In genomic region chr17:27577884-27578717, GRCh38 we compare ENCODE assay signal across 10 cellular contexts. TPM values are rescaled to one million over a fixed set of nuclear protein-coding genes. Genes with fewer than 3 reads are reported as not detected.
A peak's percentile ranks its signal among the peaks of the same experiment; 100 is the strongest.
DNase-seq lines count a peak whose midpoint lies in the region; ATAC-seq and TF ChIP-seq lines count a peak whose summit lies in the region.
"Had no signal": no experiment of that assay in that cellular context is flagged by ENCODE, and none has a peak within 500 bp of the region (broad histone marks: within the 10 kb centered on the region; RNA-seq: fewer than 3 reads in every experiment).

No MANE protein-coding gene starts in this region.

- CTCF ChIA-PET in activated CD4-positive, alpha-beta memory T cell treated with anti-CD3 and anti-CD28 coated beads for 36 hours (lab: Charles Lee), result interaction anchor here (0.6 to 4.3 kb wide), 12 partner anchors 9 to 342 kb away, joined by 3 to 29 read pairs (median 4); partner anchors contain the start of gene KSR1

- POLR2A ChIA-PET in activated CD4-positive, alpha-beta memory T cell treated with anti-CD3 and anti-CD28 coated beads for 36 hours (lab: Charles Lee), result interaction anchor here (1.3 to 3.1 kb wide), 4 partner anchors 34 to 123 kb away, joined by 3 to 17 read pairs (median 4); no protein-coding TSS in a partner anchor

- peaks cover 9% of the 10 kb centered on the region for H3K36me3 Mint-ChIP-seq in activated CD4-positive, alpha-beta memory T cell treated with anti-CD3 and anti-CD28 coated beads for 36 hours
- H3K36me3 Mint-ChIP-seq in stimulated activated effector memory CD8-positive, alpha-beta T cell treated with anti-CD3 and anti-CD28 coated beads, Interleukin-12 subunit alpha, Interleukin-12 subunit beta, amount 100 ng/mL, for 72 hours, result peaks cover 22% of the 10 kb centered on the region

- no peak for TF ChIP-seq CTCF in left ventricle myocardium inferior (IDR thresholded peaks at IDR 0.05; ENCODE audit: borderline replicate concordance)

- H3K9me3 Mint-ChIP-seq in activated CD4-positive, alpha-beta memory T cell treated with anti-CD3 and anti-CD28 coated beads for 36 hours, result no peaks in the 10 kb centered on the region
- H3K9me3 Mint-ChIP-seq in stimulated activated effector memory CD8-positive, alpha-beta T cell treated with anti-CD3 and anti-CD28 coated beads, Interleukin-12 subunit alpha, Interleukin-12 subunit beta, amount 100 ng/mL, for 72 hours, result no peaks in the 10 kb centered on the region

- ATAC-seq in GM19455 (IDR thresholded peaks at IDR 0.05; ENCODE audit: unreplicated experiment) (peak; percentile 3), GM21723 (IDR thresholded peaks at IDR 0.05; ENCODE audit: unreplicated experiment) (no peak), GM18909 (IDR thresholded peaks at IDR 0.05; ENCODE audit: poor library complexity, unreplicated experiment) (no peak)
- ATAC-seq in stimulated activated effector memory CD8-positive, alpha-beta T cell treated with anti-CD3 and anti-CD28 coated beads, Interleukin-12 subunit alpha, Interleukin-12 subunit beta, amount 100 ng/mL, for 72 hours, result no peak

- H3K4me1 ChIP-seq in left ventricle myocardium inferior, result peaks cover 27% of the 10 kb centered on the region

- no peaks in the 10 kb centered on the region for H3K9me3 ChIP-seq in left ventricle myocardium inferior (replicated peaks)

- H3K4me3 Mint-ChIP-seq in activated CD4-positive, alpha-beta memory T cell treated with anti-CD3 and anti-CD28 coated beads for 36 hours, result no peak overlapping the region
- peak overlapping the region; percentile 48 for H3K4me3 Mint-ChIP-seq in stimulated activated effector memory CD8-positive, alpha-beta T cell treated with anti-CD3 and anti-CD28 coated beads, Interleukin-12 subunit alpha, Interleukin-12 subunit beta, amount 100 ng/mL, for 72 hours

- H3K27me3 ChIP-seq in left ventricle myocardium inferior (ENCODE audit: low read depth), result no peaks in the 10 kb centered on the region

- intact Hi-C loops in activated CD4-positive, alpha-beta memory T cell treated with anti-CD3 and anti-CD28 coated beads for 36 hours (cut with micrococcal nuclease), result loop anchor here (1.0 to 5.0 kb wide), 2 partner anchors 9 to 56 kb away; no protein-coding TSS in a partner anchor
- intact Hi-C loops in left ventricle myocardium inferior (cut with micrococcal nuclease), result no loop called here

- DNase-seq in activated CD4-positive, alpha-beta memory T cell treated with anti-CD3 and anti-CD28 coated beads for 36 hours, result no peak
- DNase-seq in left ventricle myocardium inferior (peak; percentile 46), anterior cingulate cortex (lab: John Stamatoyannopoulos, UW) (no peak), UCSD-AML1 (lab: John Stamatoyannopoulos, UW; ENCODE audit: unreplicated experiment) (no peak)
- no peak for DNase-seq in stimulated activated effector memory CD8-positive, alpha-beta T cell treated with anti-CD3 and anti-CD28 coated beads, Interleukin-12 subunit alpha, Interleukin-12 subunit beta, amount 100 ng/mL, for 72 hours (ENCODE audit: low spot score in 2 of 2)
- DNase-seq: activated CD8-positive, alpha-beta memory T cell treated with anti-CD3 and anti-CD28 coated beads, Interleukin-2, amount 50 U/mL, for 4 hours; NCI-H526 had no signal

- no peak overlapping the region for H3K4me3 ChIP-seq in left ventricle myocardium inferior

- H3K27ac ChIP-seq in left ventricle myocardium inferior (replicated peaks), result peak overlapping the region; percentile 74

- peaks cover 69% of the 10 kb centered on the region for H3K4me1 Mint-ChIP-seq in activated CD4-positive, alpha-beta memory T cell treated with anti-CD3 and anti-CD28 coated beads for 36 hours (ENCODE audit: low read depth)
- peaks cover 82% of the 10 kb centered on the region for H3K4me1 Mint-ChIP-seq in stimulated activated effector memory CD8-positive, alpha-beta T cell treated with anti-CD3 and anti-CD28 coated beads, Interleukin-12 subunit alpha, Interleukin-12 subunit beta, amount 100 ng/mL, for 72 hours

- H3K27ac Mint-ChIP-seq in activated CD4-positive, alpha-beta memory T cell treated with anti-CD3 and anti-CD28 coated beads for 36 hours, result peak overlapping the region; percentile 84
- peak overlapping the region; percentile 83 for H3K27ac Mint-ChIP-seq in stimulated activated effector memory CD8-positive, alpha-beta T cell treated with anti-CD3 and anti-CD28 coated beads, Interleukin-12 subunit alpha, Interleukin-12 subunit beta, amount 100 ng/mL, for 72 hours

- peaks cover 2% of the 10 kb centered on the region for H3K36me3 ChIP-seq in left ventricle myocardium inferior

- H3K27me3 Mint-ChIP-seq in activated CD4-positive, alpha-beta memory T cell treated with anti-CD3 and anti-CD28 coated beads for 36 hours, result no peaks in the 10 kb centered on the region

RNA-seq across cellular contexts. Expression of gene LGALS9, which starts 52.9 kb away (rescaled TPM):
- total RNA-seq in activated CD4-positive, alpha-beta memory T cell treated with anti-CD3 and anti-CD28 coated beads for 36 hours, result 10 to 100 TPM; 44.3 to 45.4 TPM
- 15.2 TPM for total RNA-seq in left ventricle myocardium inferior
